In the genomic region with DNA sequence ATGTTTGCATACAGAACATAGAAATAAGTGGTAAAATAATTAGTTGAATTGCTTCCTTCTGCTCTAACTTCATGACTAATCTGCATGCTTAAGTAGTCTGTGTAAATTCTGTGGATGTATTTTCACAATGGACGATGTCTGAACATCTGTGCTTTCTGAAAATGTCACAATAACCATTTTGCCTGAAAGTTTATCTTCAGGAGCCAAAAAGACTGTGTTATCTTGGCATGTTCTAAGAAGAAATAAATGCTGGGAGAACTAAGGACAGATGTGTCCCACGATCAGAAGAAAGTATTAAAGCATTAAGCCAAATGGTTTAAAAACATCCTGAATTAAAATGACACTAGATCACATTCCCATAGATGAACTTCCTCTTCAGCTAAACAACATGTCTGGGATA, we compare ENCODE assay signal across 16 cellular contexts.
"Had no signal": no experiment of that assay in that cellular context is flagged by ENCODE, and none has a peak within 500 bp of the region (broad histone marks: within the 10 kb centered on the region; RNA-seq: fewer than 3 reads in every experiment).

No MANE protein-coding gene starts in this region.

- H3K9me3 Mint-ChIP-seq: activated naive CD8-positive, alpha-beta T cell treated with anti-CD3 and anti-CD28 coated beads, Interleukin-2, amount 10 ng/mL, durations not matched to agents 7 days and 5 days; T-helper 2 cell treated with Interferon-gamma antibody and Interleukin-4, amounts not matched to agents 5 μg/mL and 100 μg/mL, for 36 hours had no signal

- H3K27ac ChIP-seq: ascending aorta, dorsolateral prefrontal cortex, gastrocnemius medialis, neural progenitor cell, thoracic aorta, upper lobe of right lung had no signal

- H3K27ac Mint-ChIP-seq: activated naive CD8-positive, alpha-beta T cell treated with anti-CD3 and anti-CD28 coated beads, Interleukin-2, amount 10 ng/mL, durations not matched to agents 7 days and 5 days; endodermal cell; naive B cell; neural progenitor cell; stimulated activated effector memory CD8-positive, alpha-beta T cell treated with anti-CD3 and anti-CD28 coated beads, Interleukin-12 subunit alpha, Interleukin-12 subunit beta, amount 100 ng/mL, for 72 hours; T-helper 2 cell treated with Interferon-gamma antibody and Interleukin-4, amounts not matched to agents 5 μg/mL and 100 μg/mL, for 36 hours had no signal

- DNase-seq: activated CD4-positive, alpha-beta T cell treated with anti-CD3 and anti-CD28 coated beads, Interleukin-2, amount 50 U/mL, for 1 hour; activated naive CD4-positive, alpha-beta T cell; activated naive CD8-positive, alpha-beta T cell treated with anti-CD3 and anti-CD28 coated beads, Interleukin-2, amount 10 ng/mL, durations not matched to agents 7 days and 5 days; dorsolateral prefrontal cortex; endodermal cell; gastrocnemius medialis; left colon; mammary epithelial cell; naive B cell; sigmoid colon; upper lobe of right lung had no signal

- H3K4me3 Mint-ChIP-seq: activated naive CD8-positive, alpha-beta T cell treated with anti-CD3 and anti-CD28 coated beads, Interleukin-2, amount 10 ng/mL, durations not matched to agents 7 days and 5 days; endodermal cell; naive B cell; neural progenitor cell; stimulated activated effector memory CD8-positive, alpha-beta T cell treated with anti-CD3 and anti-CD28 coated beads, Interleukin-12 subunit alpha, Interleukin-12 subunit beta, amount 100 ng/mL, for 72 hours; T-helper 2 cell treated with Interferon-gamma antibody and Interleukin-4, amounts not matched to agents 5 μg/mL and 100 μg/mL, for 36 hours had no signal

- H3K4me1 ChIP-seq: ascending aorta, gastrocnemius medialis, neural progenitor cell, upper lobe of right lung had no signal

- H3K9ac ChIP-seq: neural progenitor cell had no signal

- H3K27me3 Mint-ChIP-seq: activated naive CD8-positive, alpha-beta T cell treated with anti-CD3 and anti-CD28 coated beads, Interleukin-2, amount 10 ng/mL, durations not matched to agents 7 days and 5 days; naive B cell had no signal

- H3K27me3 ChIP-seq: ascending aorta, dorsolateral prefrontal cortex, gastrocnemius medialis, neural progenitor cell, sigmoid colon, upper lobe of right lung had no signal

- H3K4me2 ChIP-seq: neural progenitor cell had no signal

- H3K9me3 ChIP-seq: ascending aorta, gastrocnemius medialis, sigmoid colon, thoracic aorta, upper lobe of right lung had no signal

- H3K36me3 ChIP-seq: ascending aorta, gastrocnemius medialis, neural progenitor cell, sigmoid colon, thoracic aorta, upper lobe of right lung had no signal

- H3K36me3 Mint-ChIP-seq: activated naive CD8-positive, alpha-beta T cell treated with anti-CD3 and anti-CD28 coated beads, Interleukin-2, amount 10 ng/mL, durations not matched to agents 7 days and 5 days; naive B cell; neural progenitor cell; stimulated activated effector memory CD8-positive, alpha-beta T cell treated with anti-CD3 and anti-CD28 coated beads, Interleukin-12 subunit alpha, Interleukin-12 subunit beta, amount 100 ng/mL, for 72 hours had no signal

- ATAC-seq: left colon; stimulated activated effector memory CD8-positive, alpha-beta T cell treated with anti-CD3 and anti-CD28 coated beads, Interleukin-12 subunit alpha, Interleukin-12 subunit beta, amount 100 ng/mL, for 72 hours; upper lobe of right lung had no signal

- H3K4me1 Mint-ChIP-seq: activated naive CD8-positive, alpha-beta T cell treated with anti-CD3 and anti-CD28 coated beads, Interleukin-2, amount 10 ng/mL, durations not matched to agents 7 days and 5 days; naive B cell; stimulated activated effector memory CD8-positive, alpha-beta T cell treated with anti-CD3 and anti-CD28 coated beads, Interleukin-12 subunit alpha, Interleukin-12 subunit beta, amount 100 ng/mL, for 72 hours had no signal

- H2AFZ ChIP-seq: neural progenitor cell had no signal

- H3K4me3 ChIP-seq: ascending aorta, dorsolateral prefrontal cortex, gastrocnemius medialis, neural progenitor cell, sigmoid colon, thoracic aorta, upper lobe of right lung had no signal
